8 cellular contexts compared by ENCODE assay signal in genomic region chr17:73255671-73256181, GRCh38. TPM values are rescaled to one million over a fixed set of nuclear protein-coding genes. Genes with fewer than 3 reads are reported as not detected.
A peak's percentile ranks its signal among the peaks of the same experiment; 100 is the strongest.
DNase-seq lines count a peak whose midpoint lies in the region; ATAC-seq, FAIRE-seq and TF ChIP-seq lines count a peak whose summit lies in the region.

No MANE protein-coding gene starts in this region.

- no TSS peak for BruUV-seq in Panc1 (replicated peaks; lab: Mats Ljungman, UMichigan)

- ATAC-seq in Panc1 (peak; percentile 82), GM21528 (IDR thresholded peaks at IDR 0.05; ENCODE audit: low FRiP score, unreplicated experiment) (no peak)

- H3K27me3 ChIP-seq in Panc1 (ENCODE audit: control insufficient read depth, insufficient read depth, low read length): no peaks in the 10 kb centered on the region
- peaks cover 14% of the 10 kb centered on the region for H3K27me3 ChIP-seq in osteoblast (ENCODE audit: insufficient read depth, low read length)

- no peak overlapping the region for H3K27ac ChIP-seq in HEK293 (ENCODE audit: extremely low read depth, low read depth, low read length)
- no peak overlapping the region for H3K27ac ChIP-seq in Panc1 (ENCODE audit: low read length)
- H3K27ac ChIP-seq in osteoblast (ENCODE audit: low read depth, low read length): no peak overlapping the region

- H2AFZ ChIP-seq in osteoblast (ENCODE audit: low read length): no peak overlapping the region

- DNase-seq in Daoy (ENCODE audit: low read depth): peak; percentile 57
- peak; percentile 56 for DNase-seq in Panc1 (ENCODE audit: low read depth, low spot score)
- DNase-seq in activated T-helper 1 cell treated with Interleukin-2 at 50 U/mL for 16 hours (ENCODE audit: low read depth): peak; percentile 27
- peak in 1 of 2 donors; percentile 71 for DNase-seq in foreskin fibroblast
- no peak for DNase-seq in osteoblast (ENCODE audit: insufficient read length, low spot score, missing footprints)
- peak; percentile 88 for DNase-seq in urothelium cell line (ENCODE audit: low spot score)

- intact Hi-C loops in Panc1 (cut with micrococcal nuclease; ENCODE audit: unreplicated experiment): loop anchor here (1.0 kb wide), 1 partner anchor 115 kb away; no protein-coding TSS in a partner anchor

- H3K4me2 ChIP-seq in osteoblast (ENCODE audit: insufficient read depth, low read length): peak overlapping the region; percentile 15

- H3K36me3 ChIP-seq in HEK293 (ENCODE audit: control insufficient read depth in 2 of 2, insufficient read depth in 1 of 2, low read length in 2 of 2) (no peaks in the 10 kb centered on the region), Panc1 (ENCODE audit: control insufficient read depth, insufficient read depth, low read length) (no peaks in the 10 kb centered on the region), osteoblast (ENCODE audit: insufficient read depth, low read length) (no peaks in the 10 kb centered on the region)

- in situ Hi-C loops in Panc1 (cut with HindIII; ENCODE audit: low pct_unique_long_range_greater_than_20kb, low sequenced_read_pairs): no loop called here

- H3K79me2 ChIP-seq in osteoblast (ENCODE audit: insufficient read depth, low read length): no peaks in the 10 kb centered on the region

- POLR2A ChIA-PET in HEK293 (lab: Yijun Ruan, JAX): interaction anchor here (0.7 to 2.5 kb wide), 5 partner anchors 23 to 586 kb away, joined by 3 to 8 read pairs (median 4); a partner anchor contains a TSS
- POLR2A ChIA-PET in Panc1 (lab: Charles Lee): interaction anchor here (0.7 kb wide), 1 partner anchor 114 kb away, joined by 12 read pairs; no protein-coding TSS in a partner anchor

- H3K9me3 ChIP-seq in HEK293 (ENCODE audit: control insufficient read depth, insufficient read depth, low read depth, low read length) (no peaks in the 10 kb centered on the region), Panc1 (ENCODE audit: control insufficient read depth, insufficient read depth, low read depth, low read length) (no peaks in the 10 kb centered on the region), osteoblast (ENCODE audit: low read depth, low read length) (no peaks in the 10 kb centered on the region)

- H3K4me1 ChIP-seq in HEK293 (ENCODE audit: control insufficient read depth, insufficient read depth, low read length) (no peaks in the 10 kb centered on the region), Panc1 (ENCODE audit: control insufficient read depth, insufficient read depth, low read length) (peaks cover 4% of the 10 kb centered on the region; the same call in 1 of the 2 replicates), osteoblast (ENCODE audit: insufficient read depth, low read length) (no peaks in the 10 kb centered on the region)

- TF ChIP-seq CTCF in HEK293 (tag by site-specific recombination; IDR thresholded peaks at IDR 0.05) (peak; percentile 90), Panc1 (IDR thresholded peaks at IDR 0.05) (peak; percentile 97), foreskin fibroblast (IDR thresholded peaks at IDR 0.05; ENCODE audit: low read depth, low read length) (peak; percentile 92), osteoblast (IDR thresholded peaks at IDR 0.05; ENCODE audit: extremely low read depth, low read depth, low read length) (peak; percentile 98)

- no peak overlapping the region for H3K4me3 ChIP-seq in HEK293 (ENCODE audit: low read depth, low read length)
- H3K4me3 ChIP-seq in Panc1 (ENCODE audit: low read depth in 2 of 2, low read length in 2 of 2): no peak overlapping the region
- no peak overlapping the region for H3K4me3 ChIP-seq in foreskin fibroblast (ENCODE audit: low read depth in 1 of 2, low read length in 2 of 2)
- no peak overlapping the region for H3K4me3 ChIP-seq in osteoblast (ENCODE audit: insufficient read depth, low read length)

- CTCF ChIA-PET in HEK293 (lab: Yijun Ruan, JAX) (interaction anchor here (0.6 to 13.4 kb wide), 51 partner anchors 10 to 1012 kb away, joined by 3 to 315 read pairs (median 4); partner anchors contain the start of genes CDC42EP4 and COG1), Panc1 (lab: Charles Lee) (interaction anchor here (0.5 to 4.0 kb wide), 4 partner anchors 49 to 116 kb away, joined by 3 to 26 read pairs (median 6); no protein-coding TSS in a partner anchor)

- no peaks in the 10 kb centered on the region for H4K20me1 ChIP-seq in osteoblast (ENCODE audit: insufficient read depth, low read length)

- peak; percentile 99 for FAIRE-seq in urothelium cell line (lab: Jason Lieb, UNC)

TF ChIP-seq in HEK293, 187 proteins besides CTCF, POLR2A, EP300 and RAD21 (continues in another document):
- TF ChIP-seq KLF16 (tag by site-specific recombination; IDR thresholded peaks at IDR 0.05) (no peak), ZBTB17 (tag by site-specific recombination; IDR thresholded peaks at IDR 0.05) (peak; percentile 80), ZFP3 (tag by site-specific recombination; IDR thresholded peaks at IDR 0.05; ENCODE audit: low read depth) (no peak), SCRT2 (tag by site-specific recombination; IDR thresholded peaks at IDR 0.05) (peak; percentile 74), ZNF645 (tag by site-specific recombination; IDR thresholded peaks at IDR 0.05) (no peak), INSM2 (tag by site-specific recombination; IDR thresholded peaks at IDR 0.05) (no peak), OVOL3 (tag by site-specific recombination; IDR thresholded peaks at IDR 0.05) (no peak), ZNF548 (tag by site-specific recombination; IDR thresholded peaks at IDR 0.05) (no peak), RBAK (tag by site-specific recombination; IDR thresholded peaks at IDR 0.05) (no peak), ZNF549 (tag by site-specific recombination; IDR thresholded peaks at IDR 0.05) (no peak), ZNF433 (tag by site-specific recombination; IDR thresholded peaks at IDR 0.05; ENCODE audit: low read depth) (no peak), ZNF214 (tag by site-specific recombination; IDR thresholded peaks at IDR 0.05; ENCODE audit: borderline replicate concordance) (no peak), ZNF544 (tag by site-specific recombination; IDR thresholded peaks at IDR 0.05) (no peak), ZNF747 (tag by site-specific recombination; IDR thresholded peaks at IDR 0.05) (no peak), ZNF776 (tag by site-specific recombination; IDR thresholded peaks at IDR 0.05; ENCODE audit: borderline replicate concordance) (no peak), PBX3 (CRISPR knock-in tag; IDR thresholded peaks at IDR 0.05) (no peak), ZNF843 (tag by site-specific recombination; IDR thresholded peaks at IDR 0.05) (no peak), ZNF350 (tag by site-specific recombination; IDR thresholded peaks at IDR 0.05) (no peak), ZNF513 (tag by site-specific recombination; IDR thresholded peaks at IDR 0.05) (no peak), ZNF423 (tag by site-specific recombination; IDR thresholded peaks at IDR 0.05) (no peak), ZNF514 (tag by site-specific recombination; IDR thresholded peaks at IDR 0.05) (no peak)

RNA-seq across cellular contexts. Expression of gene CPSF4L, which starts 6.0 kb away (rescaled TPM):
- total RNA-seq in Daoy (2014; rRNA removed; shearing (Covaris generic)): not detected in 2 replicates
- total RNA-seq in Panc1 (2021; ENCODE audit: unreplicated experiment) (not detected), osteoblast (not detected in 2 replicates)
- polyA plus RNA-seq in Panc1 (2012; ENCODE audit: insufficient read length): not detected

RNA-seq across cellular contexts. Expression of gene CDC42EP4, which starts 56.1 kb away (rescaled TPM):
- total RNA-seq in Daoy (2014; rRNA removed; shearing (Covaris generic)): 39.7 and 50.5 TPM in 2 replicates
- 65.9 TPM for total RNA-seq in Panc1 (2021; ENCODE audit: unreplicated experiment)
- polyA plus RNA-seq in Panc1 (2012; ENCODE audit: insufficient read length): 69.7 TPM
- total RNA-seq in osteoblast: 13.8 and 16.3 TPM in 2 replicates
